Comparison of ENCODE assay signal across 8 cellular contexts in the genomic region with DNA sequence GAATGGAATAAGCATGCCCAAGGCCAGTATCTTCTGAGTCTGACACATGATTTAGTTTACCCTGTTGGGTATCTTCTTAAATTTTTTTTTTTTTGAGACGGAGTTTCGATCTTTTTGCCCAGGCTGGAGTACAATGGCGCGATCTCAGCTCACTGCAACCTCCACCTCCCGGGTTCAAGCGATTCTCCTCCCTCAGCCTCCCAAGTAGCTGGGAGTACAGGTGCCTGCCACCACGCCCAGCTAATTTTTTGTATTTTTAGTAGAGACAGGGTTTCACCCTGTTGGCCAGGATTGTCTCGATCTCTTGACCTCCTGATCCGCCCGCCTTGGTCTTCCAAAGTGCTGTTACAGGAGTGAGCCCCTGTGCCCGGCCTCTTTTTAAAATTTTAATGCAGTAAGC. TPM values are rescaled to one million over a fixed set of nuclear protein-coding genes. Genes with fewer than 3 reads are reported as not detected.
DNase-seq lines count a peak whose midpoint lies in the region; ATAC-seq and TF ChIP-seq lines count a peak whose summit lies in the region.
"Not testable (repeated sequence)": the region's sequence is repeated elsewhere in the genome, so short reads cannot be mapped to it uniquely, and the experiment has no call there.

No MANE protein-coding gene starts in this region.

- intact Hi-C loops in HCT116 (cut with micrococcal nuclease): loop anchor here (5.0 kb wide), 1 partner anchor 57 kb away; no protein-coding TSS in a partner anchor
- intact Hi-C loops in PC-9 (cut with micrococcal nuclease; ENCODE audit: unreplicated experiment): not testable (repeated sequence)
- intact Hi-C loops in mammary epithelial cell (cut with micrococcal nuclease): loop anchor here (5.0 kb wide), 1 partner anchor 303 kb away; a partner anchor contains a TSS

- peaks cover 72% of the 10 kb centered on the region for H3K79me2 ChIP-seq in HCT116 (ENCODE audit: insufficient read depth, low read length)
- peaks cover 72% of the 10 kb centered on the region for H3K79me2 ChIP-seq in PC-9 (ENCODE audit: low read depth)
- peaks cover 73% of the 10 kb centered on the region for H3K79me2 ChIP-seq in mammary epithelial cell (ENCODE audit: insufficient read depth, low read length)
- peaks cover 72% of the 10 kb centered on the region for H3K79me2 ChIP-seq in smooth muscle cell (ENCODE audit: low read depth)

- not testable (repeated sequence) for TF ChIP-seq POLR2A in HCT116 (IDR thresholded peaks at IDR 0.05; ENCODE audit: borderline replicate concordance, extremely low read depth, insufficient read depth, insufficient read length)

- RAD21 ChIA-PET in HCT116 (lab: Charles Lee; ENCODE audit: low non-redundant PET in 1 of 2, low total read pairs in 2 of 2, uncharacterized antibody in 2 of 2, unreplicated experiment in 2 of 2): not testable (repeated sequence)

- TF ChIP-seq RAD21 in HCT116 (IDR thresholded peaks at IDR 0.05; ENCODE audit: low read depth): not testable (repeated sequence)

- peaks cover 3 to 24% of the 10 kb centered on the region in 2 experiments; a peak in 3 of 4 replicates for H3K36me3 ChIP-seq in HCT116 (ENCODE audit: control insufficient read depth in 1 of 2, insufficient read depth in 2 of 2, low read length in 2 of 2)
- peaks cover 45% of the 10 kb centered on the region for H3K36me3 ChIP-seq in PC-9 (ENCODE audit: low read depth)
- peaks cover 20% of the 10 kb centered on the region for H3K36me3 ChIP-seq in mammary epithelial cell (ENCODE audit: insufficient read depth, low read length)
- not testable (repeated sequence) for H3K36me3 ChIP-seq in smooth muscle cell (ENCODE audit: low read depth)

- dilution Hi-C loops in mammary epithelial cell (cut with HindIII; ENCODE audit: low sequenced_read_pairs): not testable (repeated sequence)

- H3K4me3 Mint-ChIP-seq in activated CD8-positive, alpha-beta memory T cell treated with anti-CD3 and anti-CD28 coated beads, Interleukin-2, amount 10 ng/mL, durations not matched to agents 7 days and 5 days: peak overlapping the region; percentile 98
- peak overlapping the region in 6 of 8 donors; percentile 38 to 99 (median 56) for H3K4me3 Mint-ChIP-seq in naive B cell

- H2AFZ ChIP-seq in HCT116 (ENCODE audit: low read depth, low read length, poor library complexity, severe bottlenecking); PC-9; mammary epithelial cell (ENCODE audit: low read depth, low read length); smooth muscle cell (ENCODE audit: low read depth): not testable (repeated sequence)

- peak overlapping the region; percentile 91 for H3K4me3 ChIP-seq in AG04450 (ENCODE audit: low read depth, low read length)
- H3K4me3 ChIP-seq in HCT116 (replicated peaks in 1 of 2; ENCODE audit: low read depth in 1 of 2, low read length in 2 of 2): peak overlapping the region; percentile 69 to 71
- H3K4me3 ChIP-seq in PC-9: peak overlapping the region; percentile 72
- peak overlapping the region; percentile 90 to 100 (median 99) for H3K4me3 ChIP-seq in mammary epithelial cell (replicated peaks in 1 of 3; ENCODE audit: insufficient read depth in 1 of 3, low read depth in 2 of 3, low read length in 3 of 3)
- H3K4me3 ChIP-seq in fibroblast of the aortic adventitia (ENCODE audit: low read depth, low read length): peak overlapping the region; percentile 89
- peak overlapping the region; percentile 86 for H3K4me3 ChIP-seq in smooth muscle cell

- POLR2A ChIA-PET in AG04450 (lab: Yijun Ruan, JAX); HCT116 (lab: Charles Lee): not testable (repeated sequence)
- POLR2A ChIA-PET in PC-9 (lab: Charles Lee; ENCODE audit: unreplicated experiment): interaction anchor here (0.6 to 0.7 kb wide), 2 partner anchors 21 to 101 kb away, joined by 4 read pairs; no protein-coding TSS in a partner anchor

- H3K9me3 ChIP-seq in AG04450 (ENCODE audit: control insufficient read depth, insufficient read depth, low read length); HCT116 (ENCODE audit: control insufficient read depth in 1 of 2, insufficient read depth in 1 of 2, low read depth in 1 of 2, low read length in 2 of 2); PC-9 (ENCODE audit: insufficient read depth, low read depth); mammary epithelial cell (replicated peaks; ENCODE audit: insufficient read depth, low read length); smooth muscle cell (replicated peaks; ENCODE audit: low read depth): not testable (repeated sequence)

- peaks cover 17 to 42% of the 10 kb centered on the region in 2 experiments; a peak in 3 of 4 replicates for H3K4me1 ChIP-seq in HCT116 (ENCODE audit: control insufficient read depth in 1 of 2, insufficient read depth in 2 of 2, low read length in 2 of 2)
- peaks cover 46% of the 10 kb centered on the region for H3K4me1 ChIP-seq in PC-9 (replicated peaks; ENCODE audit: insufficient read depth)
- H3K4me1 ChIP-seq in mammary epithelial cell (ENCODE audit: insufficient read depth, low read length): not testable (repeated sequence)
- peaks cover 43% of the 10 kb centered on the region for H3K4me1 ChIP-seq in smooth muscle cell (ENCODE audit: low read depth)

- H3K36me3 Mint-ChIP-seq in activated CD8-positive, alpha-beta memory T cell treated with anti-CD3 and anti-CD28 coated beads, Interleukin-2, amount 10 ng/mL, durations not matched to agents 7 days and 5 days: peaks cover 40% of the 10 kb centered on the region
- not testable (repeated sequence) for H3K36me3 Mint-ChIP-seq in naive B cell

- in situ Hi-C loops in mammary epithelial cell (cut with MboI; ENCODE audit: low sequenced_read_pairs in 2 of 2): not testable (repeated sequence)

- H3K9ac ChIP-seq in HCT116 (ENCODE audit: low read length) (peak overlapping the region; percentile 93), smooth muscle cell (ENCODE audit: low read depth) (peak overlapping the region; percentile 91)
- not testable (repeated sequence) for H3K9ac ChIP-seq in mammary epithelial cell (ENCODE audit: insufficient read depth, low read length)

- peak overlapping the region; percentile 40 for H3K27ac Mint-ChIP-seq in activated CD8-positive, alpha-beta memory T cell treated with anti-CD3 and anti-CD28 coated beads, Interleukin-2, amount 10 ng/mL, durations not matched to agents 7 days and 5 days
- H3K27ac Mint-ChIP-seq in naive B cell: peak overlapping the region in 3 of 6 donors; percentile 24 to 98 (median 96)

- not testable (repeated sequence) for H3K9me2 ChIP-seq in HCT116 (ENCODE audit: insufficient read depth); PC-9 (ENCODE audit: insufficient read depth)

- not testable (repeated sequence) for H3K27me3 Mint-ChIP-seq in activated CD8-positive, alpha-beta memory T cell treated with anti-CD3 and anti-CD28 coated beads, Interleukin-2, amount 10 ng/mL, durations not matched to agents 7 days and 5 days; naive B cell

- not testable (repeated sequence) for ATAC-seq in HCT116; activated CD8-positive, alpha-beta memory T cell treated with anti-CD3 and anti-CD28 coated beads, Interleukin-2, amount 10 ng/mL, durations not matched to agents 7 days and 5 days; naive B cell (ENCODE audit: low read depth in 2 of 2)

- CTCF ChIA-PET in AG04450 (lab: Charles Lee); HCT116 (lab: Charles Lee); PC-9 (lab: Charles Lee); mammary epithelial cell (lab: Charles Lee; ENCODE audit: low non-redundant PET): not testable (repeated sequence)
- CTCF ChIA-PET in activated CD8-positive, alpha-beta memory T cell treated with anti-CD3 and anti-CD28 coated beads, Interleukin-2, amount 10 ng/mL, durations not matched to agents 7 days and 5 days (lab: Charles Lee): interaction anchor here (0.9 to 1.4 kb wide), 2 partner anchors 10 to 20 kb away, joined by 3 read pairs; no protein-coding TSS in a partner anchor

- H3K27me3 ChIP-seq in AG04450 (ENCODE audit: control insufficient read depth, insufficient read depth, low read length); HCT116 (ENCODE audit: insufficient read depth, low read length); PC-9 (ENCODE audit: insufficient read depth, low read depth); mammary epithelial cell (ENCODE audit: insufficient read depth, low read length); smooth muscle cell (ENCODE audit: low read depth): not testable (repeated sequence)

- H3K4me1 Mint-ChIP-seq in activated CD8-positive, alpha-beta memory T cell treated with anti-CD3 and anti-CD28 coated beads, Interleukin-2, amount 10 ng/mL, durations not matched to agents 7 days and 5 days: peaks cover 47% of the 10 kb centered on the region
- peaks cover 34 to 52% (median 40%) of the 10 kb centered on the region in 3 donors for H3K4me1 Mint-ChIP-seq in naive B cell

- H4K20me1 ChIP-seq in HCT116 (ENCODE audit: insufficient read depth) (peaks cover 17% of the 10 kb centered on the region; the same call in 1 of the 2 replicates), PC-9 (ENCODE audit: insufficient read depth) (peaks cover 59% of the 10 kb centered on the region), smooth muscle cell (ENCODE audit: low read depth) (peaks cover 70% of the 10 kb centered on the region)
- H4K20me1 ChIP-seq in mammary epithelial cell (ENCODE audit: insufficient read depth, low read length): not testable (repeated sequence)

- not testable (repeated sequence) for DNase-seq in AG04450 (ENCODE audit: low read depth, low spot score); HCT116 (ENCODE audit: low read depth, low spot score); PC-9; activated CD8-positive, alpha-beta memory T cell treated with anti-CD3 and anti-CD28 coated beads, Interleukin-2, amount 10 ng/mL, durations not matched to agents 7 days and 5 days; mammary epithelial cell; fibroblast of the aortic adventitia (ENCODE audit: low read depth); naive B cell; smooth muscle cell (lab: John Stamatoyannopoulos, UW; ENCODE audit: unreplicated experiment)

- TF ChIP-seq CTCF in AG04450 (IDR thresholded peaks at IDR 0.05; ENCODE audit: low read depth, low read length); HCT116 (IDR thresholded peaks at IDR 0.05 in 2 of 3, conservative IDR thresholded peaks at IDR 0.05 in 1 of 3; ENCODE audit: borderline replicate concordance in 1 of 3, insufficient read depth in 1 of 3, low read depth in 2 of 3, low read length in 2 of 3); PC-9 (conservative IDR thresholded peaks at IDR 0.05); mammary epithelial cell (conservative IDR thresholded peaks at IDR 0.05 in 1 of 2, IDR thresholded peaks at IDR 0.05 in 1 of 2; ENCODE audit: extremely low read depth in 1 of 2, insufficient read depth in 1 of 2, low read depth in 1 of 2, low read length in 2 of 2); fibroblast of the aortic adventitia (IDR thresholded peaks at IDR 0.05; ENCODE audit: insufficient read depth, low read length); smooth muscle cell (IDR thresholded peaks at IDR 0.05; ENCODE audit: borderline replicate concordance, insufficient read depth, poor library complexity, severe bottlenecking): not testable (repeated sequence)

- 90% methylated on average over 9 of the region's 11 CpGs for WGBS in mammary epithelial cell (ENCODE audit: low coverage, missing lambda C conversion rate)
- 88% methylated on average over 11 of the region's 11 CpGs for WGBS in smooth muscle cell (ENCODE audit: low lambda C conversion rate)

- H3K27ac ChIP-seq in AG04450 (ENCODE audit: low read depth, low read length); HCT116 (ENCODE audit: low read depth, low read length); mammary epithelial cell (ENCODE audit: insufficient read depth, low read depth, low read length): not testable (repeated sequence)
- H3K27ac ChIP-seq in PC-9 (0 out of 2 replicates have a peak overlapping the region, but pooled peaks have one; percentile 12), smooth muscle cell (ENCODE audit: low read depth) (peak overlapping the region; percentile 92)

- not testable (repeated sequence) for BruUV-seq in HCT116 (replicated peaks; lab: Mats Ljungman, UMichigan); PC-9 (replicated peaks; lab: Mats Ljungman, UMichigan); mammary epithelial cell (replicated peaks; lab: Mats Ljungman, UMichigan)

- H3K4me2 ChIP-seq in HCT116 (ENCODE audit: low read length) (peak overlapping the region; percentile 65; the same call in 1 of the 2 replicates), PC-9 (peak overlapping the region; percentile 86), mammary epithelial cell (ENCODE audit: insufficient read depth, low read depth, low read length) (peak overlapping the region; percentile 84), smooth muscle cell (peak overlapping the region; percentile 84)

- H3F3A ChIP-seq in PC-9 (ENCODE audit: insufficient read depth, low read depth) (peaks cover 34% of the 10 kb centered on the region), smooth muscle cell (ENCODE audit: low read depth) (peaks cover 23% of the 10 kb centered on the region)

- H3K9me3 Mint-ChIP-seq in activated CD8-positive, alpha-beta memory T cell treated with anti-CD3 and anti-CD28 coated beads, Interleukin-2, amount 10 ng/mL, durations not matched to agents 7 days and 5 days (ENCODE audit: low read depth); naive B cell: not testable (repeated sequence)

RNA-seq across cellular contexts. Expression of a gene that starts 2.8 kb away (rescaled TPM):
- polyA plus RNA-seq in AG04450 (2011; rRNA removed) (202 and 251 TPM in 2 replicates), mammary epithelial cell (184 TPM), naive B cell (ENCODE audit: low read depth in 6 of 6) (10 to 100 TPM; 36.3 to 70.9 (median 50.7) TPM), smooth muscle cell (93.9 and 96.7 TPM in 2 replicates)
- polyA minus RNA-seq in AG04450 (2011; rRNA and poly(A)+ RNA removed): 348 and 427 TPM in 2 replicates
- total RNA-seq in HCT116 (2021; ENCODE audit: unreplicated experiment) (285 TPM), PC-9 (2021) (258 and 289 TPM in 2 replicates), mammary epithelial cell (100 to 1,000 TPM; 194 to 217 TPM), fibroblast of the aortic adventitia (ENCODE audit: low replicate concordance) (188 and 295 TPM in 2 replicates), smooth muscle cell (215 and 219 TPM in 2 replicates)
- polyA plus RNA-seq in HCT116 (2012): 133 and 173 TPM in 2 replicates
- total RNA-seq in activated CD8-positive, alpha-beta memory T cell treated with anti-CD3 and anti-CD28 coated beads, Interleukin-2, amount 10 ng/mL, durations not matched to agents 7 days and 5 days: 100 to 1,000 TPM; 227 to 267 TPM
- polyA minus RNA-seq in mammary epithelial cell: 258 TPM

RNA-seq across cellular contexts. Expression of a gene that starts 51.1 kb away (rescaled TPM):
- polyA plus RNA-seq in AG04450 (2011; rRNA removed) (30.2 and 30.5 TPM in 2 replicates), mammary epithelial cell (42.2 TPM), naive B cell (ENCODE audit: low read depth in 6 of 6) (10 to 100 TPM; 12.1 to 43.8 (median 33.8) TPM), smooth muscle cell (13.2 and 16.4 TPM in 2 replicates)
- polyA minus RNA-seq in AG04450 (2011; rRNA and poly(A)+ RNA removed): 51.2 and 60.0 TPM in 2 replicates
- total RNA-seq in HCT116 (2021; ENCODE audit: unreplicated experiment) (101 TPM), PC-9 (2021) (53.2 and 62.3 TPM in 2 replicates), mammary epithelial cell (10 to 100 TPM; 28.2 to 71.5 TPM), fibroblast of the aortic adventitia (ENCODE audit: low replicate concordance) (27.3 and 29.3 TPM in 2 replicates), smooth muscle cell (20.9 and 21.2 TPM in 2 replicates)
- 66.4 and 80.0 TPM in 2 replicates for polyA plus RNA-seq in HCT116 (2012)
- total RNA-seq in activated CD8-positive, alpha-beta memory T cell treated with anti-CD3 and anti-CD28 coated beads, Interleukin-2, amount 10 ng/mL, durations not matched to agents 7 days and 5 days: 10 to 100 TPM; 63.8 to 93.9 TPM
- 82.8 TPM for polyA minus RNA-seq in mammary epithelial cell
